ENCODE assay signal across 9 cellular contexts in the genomic region with DNA sequence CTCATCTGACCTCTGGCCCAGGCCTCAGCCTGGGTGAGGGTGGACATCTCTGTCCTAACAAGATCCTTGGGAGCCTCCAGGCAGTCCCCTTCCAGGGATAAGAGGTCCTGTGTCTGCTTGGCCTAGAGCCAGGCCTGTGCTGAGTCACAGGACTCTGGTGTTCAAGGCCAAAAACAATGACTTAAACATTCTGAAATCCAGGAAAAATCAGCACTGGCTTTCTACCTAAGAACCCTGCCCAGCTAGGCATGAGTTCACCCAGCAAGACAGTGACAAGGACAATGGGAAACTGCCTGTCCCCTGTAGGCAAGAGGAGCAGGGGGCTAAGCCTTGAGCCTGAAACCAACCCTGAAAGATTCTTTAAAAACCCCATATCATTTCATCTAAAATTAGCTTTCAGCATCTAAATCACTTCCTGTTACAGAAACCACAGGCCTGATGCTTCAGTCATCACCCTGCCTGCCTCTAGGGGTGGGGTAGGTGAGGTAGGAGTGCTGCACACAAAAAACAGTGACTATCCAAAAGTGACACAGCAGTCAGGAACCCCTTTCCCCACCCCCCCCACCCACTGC. TPM values are rescaled to one million over a fixed set of nuclear protein-coding genes. Genes with fewer than 3 reads are reported as not detected.
DNase-seq lines count a peak whose midpoint lies in the region; ATAC-seq lines count a peak whose summit lies in the region.
"Had no signal": no experiment of that assay in that cellular context is flagged by ENCODE, and none has a peak within 500 bp of the region (broad histone marks: within the 10 kb centered on the region; RNA-seq: fewer than 3 reads in every experiment).

No MANE protein-coding gene starts in this region.

- DNase-seq in EH (ENCODE audit: low read depth) = peak; percentile 96
- DNase-seq in Jurkat, Clone E6-1 (ENCODE audit: low read depth, low spot score) = peak; percentile 95
- DNase-seq in activated CD4-positive, alpha-beta T cell treated with anti-CD3 and anti-CD28 coated beads for 36 hours = peak; percentile 82
- peak; percentile 86 for DNase-seq in stromal cell of bone marrow (ENCODE audit: low read depth)
- DNase-seq in middle frontal gyrus (ENCODE audit: extremely low spot score, low spot score) = no peak

- peaks cover 5% of the 10 kb centered on the region for H3K9me3 Mint-ChIP-seq in activated CD4-positive, alpha-beta T cell treated with anti-CD3 and anti-CD28 coated beads for 36 hours (ENCODE audit: low read depth)
- H3K9me3 Mint-ChIP-seq in dendritic cell treated with granulocyte-macrophage colony-stimulating factor and Interleukin-4, amounts not matched to agents 40 ng/mL and 50 ng/mL, for 4 days = no peaks in the 10 kb centered on the region

- peaks cover 0 to 5% of the 10 kb centered on the region in 2 donors for H3K4me1 ChIP-seq in muscle layer of duodenum (ENCODE audit: control insufficient read depth in 1 of 2, insufficient read depth in 2 of 2, low read length in 2 of 2)

- intact Hi-C loops in activated CD4-positive, alpha-beta T cell treated with anti-CD3 and anti-CD28 coated beads for 36 hours (cut with DNase I, micrococcal nuclease) = loop anchor here (1.0 to 10.0 kb wide), 10 partner anchors 11 to 851 kb away; a partner anchor contains a TSS
- intact Hi-C loops in dendritic cell treated with granulocyte-macrophage colony-stimulating factor and Interleukin-4, amounts not matched to agents 40 ng/mL and 50 ng/mL, for 4 days (cut with micrococcal nuclease) = no loop called here

- H3K36me3 ChIP-seq in muscle layer of duodenum (ENCODE audit: control insufficient read depth in 1 of 2, insufficient read depth in 2 of 2, low read length in 2 of 2) = no peaks in the 10 kb centered on the region

- H3K4me3 ChIP-seq in Jurkat, Clone E6-1 (ENCODE audit: low read length) = peak overlapping the region; percentile 16
- H3K4me3 ChIP-seq in muscle layer of duodenum (ENCODE audit: low read depth in 1 of 2, low read length in 2 of 2) = no peak overlapping the region

- no peaks in the 10 kb centered on the region for H3K36me3 Mint-ChIP-seq in activated CD4-positive, alpha-beta T cell treated with anti-CD3 and anti-CD28 coated beads for 36 hours (ENCODE audit: low read depth)
- H3K36me3 Mint-ChIP-seq in dendritic cell treated with granulocyte-macrophage colony-stimulating factor and Interleukin-4, amounts not matched to agents 40 ng/mL and 50 ng/mL, for 4 days (ENCODE audit: low read depth) = no peaks in the 10 kb centered on the region

- no peaks in the 10 kb centered on the region for H3K27me3 ChIP-seq in muscle layer of duodenum (ENCODE audit: low read depth, low read length)

- peak overlapping the region; percentile 98 for H3K27ac Mint-ChIP-seq in activated CD4-positive, alpha-beta T cell treated with anti-CD3 and anti-CD28 coated beads for 36 hours
- peak overlapping the region; percentile 25 for H3K27ac Mint-ChIP-seq in dendritic cell treated with granulocyte-macrophage colony-stimulating factor and Interleukin-4, amounts not matched to agents 40 ng/mL and 50 ng/mL, for 4 days

- POLR2A ChIA-PET in activated CD4-positive, alpha-beta T cell treated with anti-CD3 and anti-CD28 coated beads for 36 hours (lab: Charles Lee) = interaction anchor here (0.6 to 0.7 kb wide), 2 partner anchors 122 to 724 kb away, joined by 3 to 4 read pairs; no protein-coding TSS in a partner anchor

- ATAC-seq in GM21576 (IDR thresholded peaks at IDR 0.05; ENCODE audit: unreplicated experiment) = peak; percentile 68
- ATAC-seq in activated CD4-positive, alpha-beta T cell treated with anti-CD3 and anti-CD28 coated beads for 36 hours = peak; percentile 57

- CTCF ChIA-PET in activated CD4-positive, alpha-beta T cell treated with anti-CD3 and anti-CD28 coated beads for 36 hours (lab: Charles Lee) = interaction anchor here (0.7 to 2.4 kb wide), 4 partner anchors 26 to 94 kb away, joined by 3 to 9 read pairs (median 4); no protein-coding TSS in a partner anchor

- peaks cover 73% of the 10 kb centered on the region for H3K4me1 Mint-ChIP-seq in activated CD4-positive, alpha-beta T cell treated with anti-CD3 and anti-CD28 coated beads for 36 hours
- peaks cover 39% of the 10 kb centered on the region for H3K4me1 Mint-ChIP-seq in dendritic cell treated with granulocyte-macrophage colony-stimulating factor and Interleukin-4, amounts not matched to agents 40 ng/mL and 50 ng/mL, for 4 days (ENCODE audit: low read depth)

- peak overlapping the region; percentile 11 for H3K27ac ChIP-seq in muscle layer of duodenum (ENCODE audit: low read length)

- no peaks in the 10 kb centered on the region for H3K27me3 Mint-ChIP-seq in activated CD4-positive, alpha-beta T cell treated with anti-CD3 and anti-CD28 coated beads for 36 hours
- peaks cover 56% of the 10 kb centered on the region for H3K27me3 Mint-ChIP-seq in dendritic cell treated with granulocyte-macrophage colony-stimulating factor and Interleukin-4, amounts not matched to agents 40 ng/mL and 50 ng/mL, for 4 days

- H3K4me3 Mint-ChIP-seq in activated CD4-positive, alpha-beta T cell treated with anti-CD3 and anti-CD28 coated beads for 36 hours = peak overlapping the region; percentile 64
- H3K4me3 Mint-ChIP-seq in dendritic cell treated with granulocyte-macrophage colony-stimulating factor and Interleukin-4, amounts not matched to agents 40 ng/mL and 50 ng/mL, for 4 days = no peak overlapping the region

- no peaks in the 10 kb centered on the region for H3K9me3 ChIP-seq in muscle layer of duodenum (ENCODE audit: control insufficient read depth in 1 of 2, low read length in 2 of 2)

RNA-seq across cellular contexts. Expression of a gene that starts 29.9 kb away (rescaled TPM):
- polyA plus RNA-seq in Jurkat, Clone E6-1 (2012; ENCODE audit: insufficient read depth, insufficient read length) = not detected
- 10 to 100 TPM; 52.6 to 59.5 TPM for total RNA-seq in activated CD4-positive, alpha-beta T cell treated with anti-CD3 and anti-CD28 coated beads for 36 hours

RNA-seq across cellular contexts. Expression of a gene that starts 43.0 kb away (rescaled TPM):
- not detected for polyA plus RNA-seq in Jurkat, Clone E6-1 (2012; ENCODE audit: insufficient read depth, insufficient read length)
- total RNA-seq in activated CD4-positive, alpha-beta T cell treated with anti-CD3 and anti-CD28 coated beads for 36 hours = 10 to 100 TPM; 10.8 to 11.6 TPM
- polyA plus RNA-seq: adipose tissue had no signal
